11 cellular contexts compared by ENCODE assay signal in genomic region chr18:23735021-23735464, GRCh38. TPM values are rescaled to one million over a fixed set of nuclear protein-coding genes. Genes with fewer than 3 reads are reported as not detected.
A peak's percentile ranks its signal among the peaks of the same experiment; 100 is the strongest.
DNase-seq lines count a peak whose midpoint lies in the region; ATAC-seq, FAIRE-seq and TF ChIP-seq lines count a peak whose summit lies in the region.
"Had no signal": no experiment of that assay in that cellular context is flagged by ENCODE, and none has a peak within 500 bp of the region (broad histone marks: within the 10 kb centered on the region; RNA-seq: fewer than 3 reads in every experiment).

No MANE protein-coding gene starts in this region.

- H3K4me1 Mint-ChIP-seq in activated T-cell treated with anti-CD3 and anti-CD28 coated beads, Interleukin-2, amount 50 U/mL, for 72 hours (ENCODE audit: low read depth), result peaks cover 25% of the 10 kb centered on the region

- FAIRE-seq in K562 (lab: Jason Lieb, UNC) (no peak), GM12892 (lab: Jason Lieb, UNC) (no peak)

- peaks cover 3% of the 10 kb centered on the region; the same call in 1 of the 2 replicates for H4K20me1 ChIP-seq in K562 (replicated peaks; ENCODE audit: control insufficient read depth, insufficient read depth, low read length)

- 0% methylated on average over 6 of the region's 6 CpGs for WGBS in K562 (ENCODE audit: insufficient coverage, low coverage, missing lambda C conversion rate)

- BruUV-seq in K562 (replicated peaks; lab: Mats Ljungman, UMichigan), result no TSS peak

- no peak overlapping the region for H2AFZ ChIP-seq in K562 (ENCODE audit: low read depth, low read length)

- no peak overlapping the region for H3K4me3 Mint-ChIP-seq in activated T-cell treated with anti-CD3 and anti-CD28 coated beads, Interleukin-2, amount 50 U/mL, for 72 hours
- H3K4me3 Mint-ChIP-seq: stimulated activated naive CD8-positive, alpha-beta T cell treated with anti-CD3 and anti-CD28 coated beads, Interleukin-15, Interleukin-2, amounts not matched to agents 100 ng/mL and 50 ng/mL, for 24 hours had no signal

- H3K27ac ChIP-seq in K562 (ENCODE audit: extremely low read depth, low read depth, low read length) (no peak overlapping the region), uterus (peak overlapping the region; percentile 7 to 10)

- H3K9ac ChIP-seq in K562 (ENCODE audit: insufficient read depth in 1 of 2, low read depth in 2 of 2, low read length in 2 of 2), result no peak overlapping the region

- in situ Hi-C loops in K562 (cut with MboI), result no loop called here

- TF ChIP-seq EP300 in K562 (IDR thresholded peaks at IDR 0.05; ENCODE audit: low read length), result no peak

- no peak overlapping the region for H3K4me3 ChIP-seq in K562
- H3K4me3 ChIP-seq in uterus, result no peak overlapping the region

- H3K4me1 ChIP-seq in K562 (replicated peaks in 1 of 2; ENCODE audit: control insufficient read depth in 2 of 2, insufficient read depth in 2 of 2, low read length in 2 of 2), result no peaks in the 10 kb centered on the region
- no peaks in the 10 kb centered on the region for H3K4me1 ChIP-seq in uterus

- peak; percentile 32 to 52 for ATAC-seq in activated T-cell treated with anti-CD3 and anti-CD28 coated beads, Interleukin-2, amount 50 U/mL, for 72 hours (replicated peaks in 1 of 2)
- ATAC-seq in HG03175 (IDR thresholded peaks at IDR 0.05; ENCODE audit: unreplicated experiment), result peak; percentile 79
- no peak for ATAC-seq in K562

- H3K9me3 ChIP-seq in K562 (replicated peaks; ENCODE audit: control insufficient read depth, insufficient read depth, low read depth, low read length) (no peaks in the 10 kb centered on the region), uterus (no peaks in the 10 kb centered on the region)

- CTCF ChIA-PET in K562 (lab: Yijun Ruan, JAX; ENCODE audit: low intra/inter-chr PET ratio), result no interaction called here

- no peak for DNase-seq in activated T-cell treated with anti-CD3 and anti-CD28 coated beads, Interleukin-2, amount 50 U/mL, for 72 hours
- DNase-seq in activated T-cell treated with anti-CD3 and anti-CD28 coated beads for 4 hours (no peak), K562 (ENCODE audit: extremely low read depth in 1 of 4, low spot score in 3 of 4) (no peak), uterus (no peak), NCI-H345 (lab: John Stamatoyannopoulos, UW) (no peak), NCI-H1105 treated with DMSO at 0.1 percent for 48 hours (lab: John Stamatoyannopoulos, UW) (no peak), GM12892 (ENCODE audit: insufficient read length) (no peak)
- DNase-seq: activated CD4-positive, alpha-beta T cell treated with anti-CD3 and anti-CD28 coated beads for 4 hours; central memory CD4-positive, alpha-beta T cell had no signal

- peaks cover 30% of the 10 kb centered on the region for H3K27me3 Mint-ChIP-seq in activated T-cell treated with anti-CD3 and anti-CD28 coated beads, Interleukin-2, amount 50 U/mL, for 72 hours (ENCODE audit: low read depth)

- H3K79me2 ChIP-seq in K562 (ENCODE audit: control insufficient read depth, insufficient read depth, low read length), result no peaks in the 10 kb centered on the region

- TF ChIP-seq RAD21 in K562 (CRISPR knock-in tag; conservative IDR thresholded peaks at IDR 0.05 in 1 of 2, IDR thresholded peaks at IDR 0.05 in 1 of 2), result no peak

- H3K4me2 ChIP-seq in K562 (ENCODE audit: insufficient read depth, low read length), result no peak overlapping the region

- intact Hi-C loops in K562 (cut with micrococcal nuclease) (no loop called here), uterus (cut with DNase I; ENCODE audit: low total_unique reads) (no loop called here)

- TF ChIP-seq CTCF in K562 (IDR thresholded peaks at IDR 0.05 in 2 of 3, conservative IDR thresholded peaks at IDR 0.05 in 1 of 3; ENCODE audit: insufficient read depth in 2 of 3, low read depth in 1 of 3, low read length in 3 of 3) (no peak), uterus (IDR thresholded peaks at IDR 0.05) (no peak)

- H3K36me3 ChIP-seq in K562 (ENCODE audit: control insufficient read depth, insufficient read depth, low read length) (no peaks in the 10 kb centered on the region), uterus (no peaks in the 10 kb centered on the region)

- no peak for TF ChIP-seq POLR2A in K562 (conservative IDR thresholded peaks at IDR 0.05)
- no peak for TF ChIP-seq POLR2A in uterus (IDR thresholded peaks at IDR 0.05)
- TF ChIP-seq POLR2A in GM12892 (IDR thresholded peaks at IDR 0.05; ENCODE audit: low read depth, low read length), result no peak

- no peaks in the 10 kb centered on the region for H3K9me1 ChIP-seq in K562 (ENCODE audit: control insufficient read depth, insufficient read depth, low read length)

- peaks cover 0 to 1% of the 10 kb centered on the region in 2 donors for H3K9me3 Mint-ChIP-seq in activated T-cell treated with anti-CD3 and anti-CD28 coated beads, Interleukin-2, amount 50 U/mL, for 72 hours
- H3K9me3 Mint-ChIP-seq: stimulated activated naive CD8-positive, alpha-beta T cell treated with anti-CD3 and anti-CD28 coated beads, Interleukin-15, Interleukin-2, amounts not matched to agents 100 ng/mL and 50 ng/mL, for 24 hours had no signal

- POLR2A ChIA-PET in K562 (lab: Yijun Ruan, JAX), result no interaction called here

- H3K36me3 Mint-ChIP-seq in activated T-cell treated with anti-CD3 and anti-CD28 coated beads, Interleukin-2, amount 50 U/mL, for 72 hours (ENCODE audit: insufficient read depth in 2 of 2), result no peaks in the 10 kb centered on the region

- no peak overlapping the region for H3K27ac Mint-ChIP-seq in activated T-cell treated with anti-CD3 and anti-CD28 coated beads, Interleukin-2, amount 50 U/mL, for 72 hours
- H3K27ac Mint-ChIP-seq: stimulated activated naive CD8-positive, alpha-beta T cell treated with anti-CD3 and anti-CD28 coated beads, Interleukin-15, Interleukin-2, amounts not matched to agents 100 ng/mL and 50 ng/mL, for 24 hours had no signal

- H3K27me3 ChIP-seq in K562 (ENCODE audit: control insufficient read depth in 2 of 2, insufficient read depth in 2 of 2, low read length in 2 of 2) (peaks cover 9 to 39% of the 10 kb centered on the region in 2 experiments; a peak in 4 of 5 replicates), uterus (no peaks in the 10 kb centered on the region)

TF ChIP-seq in K562, 482 proteins besides CTCF, POLR2A, EP300 and RAD21:
- TF ChIP-seq, protein P1, sequence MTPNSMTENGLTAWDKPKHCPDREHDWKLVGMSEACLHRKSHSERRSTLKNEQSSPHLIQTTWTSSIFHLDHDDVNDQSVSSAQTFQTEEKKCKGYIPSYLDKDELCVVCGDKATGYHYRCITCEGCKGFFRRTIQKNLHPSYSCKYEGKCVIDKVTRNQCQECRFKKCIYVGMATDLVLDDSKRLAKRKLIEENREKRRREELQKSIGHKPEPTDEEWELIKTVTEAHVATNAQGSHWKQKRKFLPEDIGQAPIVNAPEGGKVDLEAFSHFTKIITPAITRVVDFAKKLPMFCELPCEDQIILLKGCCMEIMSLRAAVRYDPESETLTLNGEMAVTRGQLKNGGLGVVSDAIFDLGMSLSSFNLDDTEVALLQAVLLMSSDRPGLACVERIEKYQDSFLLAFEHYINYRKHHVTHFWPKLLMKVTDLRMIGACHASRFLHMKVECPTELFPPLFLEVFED (CRISPR knock-in tag; conservative IDR thresholded peaks at IDR 0.05), result no peak
- TF ChIP-seq MAFG (tag; conservative IDR thresholded peaks at IDR 0.05), result peak; percentile 71
- 0 out of 2 replicates have a peak, but pooled peaks have one; percentile 35 for TF ChIP-seq NFE2 (IDR thresholded peaks at IDR 0.05; ENCODE audit: low read depth)
- no peak for TF ChIP-seq STAT6 (CRISPR knock-in tag; IDR thresholded peaks at IDR 0.05)

RNA-seq across cellular contexts. Expression of gene LAMA3, which starts 45.8 kb away (rescaled TPM):
- total RNA-seq in activated T-cell treated with anti-CD3 and anti-CD28 coated beads, Interleukin-2, amount 50 U/mL, for 72 hours, result under 1 TPM in 1 of 2 donors, not detected in 1; 0.19 TPM
- not detected in 2 replicates for total RNA-seq in K562 (2011; cell fraction: chromatin; rRNA removed; ENCODE audit: low replicate concordance)
- total RNA-seq in K562 (2011; cell fraction: nucleolus; rRNA removed), result not detected in 2 replicates
- not detected in 2 replicates for total RNA-seq in K562 (2011; cell fraction: nucleoplasm; rRNA removed)
- total RNA-seq in K562 (2014; rRNA removed), result not detected in 2 replicates
- total RNA-seq in K562 (2014; rRNA removed; fragmentation: Illumina TruSeq; extraction: Trizol), result not detected in 2 replicates
- not detected in 2 replicates for total RNA-seq in K562 (2015; rRNA removed; fragmentation: Illumina TruSeq; extraction: Trizol)
- 0.07 and 0.13 TPM in 2 replicates for total RNA-seq in K562 (2021)
- not detected in 2 replicates for polyA plus RNA-seq in K562 (2011; rRNA removed)
- not detected in 2 replicates for polyA plus RNA-seq in K562 (2011; cell fraction: cytosol; rRNA removed)
- not detected in 2 replicates for polyA plus RNA-seq in K562 (2011; cell fraction: nucleus; rRNA removed)
- 0.03 TPM in 1 of 2 replicates, not detected in the other for polyA plus RNA-seq in K562 (2012)
- not detected in 2 replicates for polyA plus RNA-seq in K562 (2014; fragmentation: Illumina TruSeq; extraction: Trizol)
- polyA plus RNA-seq in K562 (2014; fragmentation: Nextera tagmentation; extraction: Ambion mirVana), result not detected
- not detected in 2 replicates for polyA plus RNA-seq in K562 (2014; rRNA removed)
- polyA minus RNA-seq in K562 (2011; rRNA and poly(A)+ RNA removed), result not detected in 2 replicates
- 0.29 and 0.73 TPM in 2 replicates for polyA minus RNA-seq in K562 (2011; cell fraction: cytosol; rRNA and poly(A)+ RNA removed)
- 0.11 and 0.27 TPM in 2 replicates for polyA minus RNA-seq in K562 (2011; cell fraction: nucleus; rRNA and poly(A)+ RNA removed)
- 10 to 100 TPM; 46.5 to 75.4 (median 57.4) TPM for total RNA-seq in uterus
- 0.08 TPM for polyA plus RNA-seq in GM12892 (2012; ENCODE audit: missing spikeins)

Comparison
In these comparisons a context has a peak if more than half of its experiments do, and no peak if none do; other contexts are left out.
1. RNA of gene LAMA3, which starts 45.8 kb away (total RNA-seq): 46.5 to 75.4 TPM in uterus; 0.19 TPM in activated T-cell treated with anti-CD3 and anti-CD28 coated beads, Interleukin-2, amount 50 U/mL, for 72 hours and 0.07 to 0.13 TPM in K562; every median in the first group is over 10 times any median in the second.